In the genomic region with DNA sequence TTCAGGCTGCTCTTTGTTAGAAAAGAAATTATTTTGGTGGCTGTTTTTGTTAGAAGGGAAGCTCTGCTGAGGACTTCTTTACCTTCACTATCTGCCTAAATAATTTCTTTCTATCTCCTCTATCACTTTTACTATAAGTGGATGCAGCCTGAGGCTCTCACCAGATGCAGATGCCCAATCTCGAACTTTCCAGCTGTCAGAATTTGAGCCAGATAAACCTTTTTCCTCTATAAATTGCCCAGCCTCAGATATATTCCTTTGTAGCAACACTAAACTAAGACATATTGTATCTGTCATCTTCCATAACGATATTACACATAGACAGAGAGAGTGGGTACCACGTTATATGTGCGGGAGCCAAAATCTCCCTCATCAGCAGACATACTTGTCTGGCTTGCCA, we compare ENCODE assay signal across 26 cellular contexts.
"Had no signal": no experiment of that assay in that cellular context is flagged by ENCODE, and none has a peak within 500 bp of the region (broad histone marks: within the 10 kb centered on the region; RNA-seq: fewer than 3 reads in every experiment).

No MANE protein-coding gene starts in this region.

- H3K4me3 ChIP-seq: stomach, suprapubic skin, testis, thoracic aorta, thyroid gland, tibial artery, tibial nerve, transverse colon, upper lobe of left lung, upper lobe of right lung, uterus, vagina had no signal

- ATAC-seq: stimulated activated effector memory CD8-positive, alpha-beta T cell treated with anti-CD3 and anti-CD28 coated beads, Interleukin-12 subunit alpha, Interleukin-12 subunit beta, amount 100 ng/mL, for 72 hours; stimulated activated memory B cell treated with anti-CD40 and anti-IgM and Interleukin-4, amounts not matched to agents 10 μg/mL and 1 μg/mL and 100 μg/mL, for 72 hours; stimulated activated naive B cell treated with anti-CD40 and anti-IgM and Interleukin-4, amounts not matched to agents 10 μg/mL and 1 μg/mL and 100 μg/mL, for 72 hours; stimulated activated naive CD8-positive, alpha-beta T cell treated with anti-CD3 and anti-CD28 coated beads, Interleukin-15, amount 100 ng/mL, for 72 hours; stimulated activated naive CD8-positive, alpha-beta T cell treated with anti-CD3 and anti-CD28 coated beads, Interleukin-15, Interleukin-2, amounts not matched to agents 100 U/mL and 50 U/mL, for 24 hours; upper lobe of right lung had no signal

- H3K36me3 ChIP-seq: stomach, suprapubic skin, thoracic aorta, thyroid gland, tibial artery, tibial nerve, transverse colon, upper lobe of left lung, upper lobe of right lung, uterus, vagina had no signal

- H3K27me3 ChIP-seq: stomach, suprapubic skin, testis, thyroid gland, tibial nerve, transverse colon, upper lobe of left lung, upper lobe of right lung, vagina had no signal

- H3K9me3 ChIP-seq: stomach, suprapubic skin, testis, thoracic aorta, thyroid gland, tibial artery, tibial nerve, transverse colon, upper lobe of left lung, upper lobe of right lung, uterus, vagina had no signal

- DNase-seq: stimulated activated CD4-positive, alpha-beta T cell treated with anti-CD3 and anti-CD28 coated beads, Interleukin-2, amount 100 ng/mL, for 48 hours; stimulated activated CD4-positive, alpha-beta T cell treated with anti-CD3 and anti-CD28 coated beads, Interleukin-4, amount 100 ng/mL, for 1 hour; stimulated activated CD4-positive, alpha-beta T cell treated with anti-CD3 and anti-CD28 coated beads, Interleukin-4, amount 100 ng/mL, for 24 hours; stimulated activated CD4-positive, alpha-beta T cell treated with anti-CD3 and anti-CD28 coated beads, Interleukin-4, amount 100 ng/mL, for 4 hours; stimulated activated CD8-positive, alpha-beta memory T cell treated with anti-CD3 and anti-CD28 coated beads, Interleukin-4, amount 100 ng/mL, for 48 hours; stimulated activated naive B cell treated with anti-CD40 and anti-IgM and Interleukin-4, amounts not matched to agents 10 μg/mL and 1 μg/mL and 100 μg/mL, for 72 hours; stimulated activated naive CD4-positive, alpha-beta T cell; stimulated activated naive CD4-positive, alpha-beta T cell treated with Interleukin-2 at 50 U/mL for 16 hours; stimulated activated naive CD8-positive, alpha-beta T cell treated with anti-CD3 and anti-CD28 coated beads, Interleukin-15, amount 100 ng/mL, for 72 hours; stimulated activated naive CD8-positive, alpha-beta T cell treated with anti-CD3 and anti-CD28 coated beads, Interleukin-15, Interleukin-2, amounts not matched to agents 100 U/mL and 50 U/mL, for 24 hours; stomach; substantia nigra; testis; thyroid gland; tibial artery; transverse colon; trophoblast cell; upper lobe of left lung; upper lobe of right lung; uterus had no signal

- H3K27ac ChIP-seq: stomach, suprapubic skin, testis, thoracic aorta, thyroid gland, tibial artery, tibial nerve, transverse colon, upper lobe of left lung, upper lobe of right lung, uterus, vagina had no signal

- H3K4me1 ChIP-seq: stomach, suprapubic skin, testis, thyroid gland, tibial artery, tibial nerve, transverse colon, upper lobe of left lung, upper lobe of right lung, uterus, vagina had no signal
